ENCODE assay signal across 1 cellular context in the genomic region with DNA sequence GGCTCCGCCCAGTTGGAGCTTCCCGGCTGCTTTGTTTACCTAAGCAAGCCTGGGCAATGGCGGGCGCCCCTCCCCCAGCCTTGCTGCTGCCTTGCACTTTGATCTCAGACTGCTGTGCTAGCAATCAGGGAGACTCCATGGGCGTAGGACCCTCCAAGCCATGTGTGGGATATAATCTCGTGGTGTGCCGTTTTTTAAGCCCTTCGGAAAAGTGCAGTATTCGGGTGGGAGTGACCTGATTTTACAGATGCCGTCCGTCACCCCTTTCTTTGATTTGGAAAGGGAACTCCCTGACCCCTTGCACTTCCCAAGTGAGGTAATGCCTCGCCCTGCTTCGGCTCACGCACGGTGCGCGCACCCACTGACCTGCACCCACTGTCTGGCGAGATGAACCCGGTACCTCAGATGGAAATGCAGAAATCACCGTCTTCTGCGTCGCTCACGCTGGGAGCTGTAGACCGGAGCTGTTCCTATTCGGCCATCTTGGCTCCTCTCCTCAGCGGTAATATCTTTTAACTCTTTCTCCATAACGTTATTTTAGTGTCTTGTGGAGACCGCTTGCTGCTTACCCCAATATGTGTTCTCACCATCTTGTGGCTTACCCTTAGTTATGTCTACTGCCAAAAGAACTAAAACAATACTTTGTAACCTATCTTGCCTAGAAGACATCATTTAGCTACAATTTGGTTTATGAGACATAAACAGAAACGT.
TF ChIP-seq lines count a peak whose summit lies in the region.

No MANE protein-coding gene starts in this region.

TF ChIP-seq in H1, 55 proteins besides CTCF, POLR2A, EP300 and RAD21:
- 0 out of 2 replicates have a peak, but pooled peaks have one; percentile 32 for TF ChIP-seq YY1 (IDR thresholded peaks at IDR 0.05; ENCODE audit: low read depth, low read length)
